1 cellular context compared by ENCODE assay signal in genomic region chr5:176541338-176542134, GRCh38.
TF ChIP-seq lines count a peak whose summit lies in the region.

No MANE protein-coding gene starts in this region.

TF ChIP-seq in GM12878, 131 proteins besides CTCF, POLR2A, EP300 and RAD21 (continued from another document):
- TF ChIP-seq CREM (IDR thresholded peaks at IDR 0.05; ENCODE audit: low read depth) (no peak), ELK1 (IDR thresholded peaks at IDR 0.05; ENCODE audit: low read depth, low read length) (no peak)
TF ChIP-seq in GM12878: peak in this region for 1.
